11 cellular contexts compared by ENCODE assay signal in genomic region chr15:73524919-73525318, GRCh38.
"Had no signal": no experiment of that assay in that cellular context is flagged by ENCODE, and none has a peak within 500 bp of the region (broad histone marks: within the 10 kb centered on the region; RNA-seq: fewer than 3 reads in every experiment).

No MANE protein-coding gene starts in this region.

- H3K4me1 ChIP-seq: HAP-1 had no signal

- ATAC-seq: GM23338, HCT116 had no signal

- H3K27ac ChIP-seq: GM23248 had no signal

- H3K36me3 ChIP-seq: HAP-1 had no signal

- H3K4me3 ChIP-seq: GM23248, GM23338, HAP-1 had no signal

- DNase-seq: GM23248, GOT3, H7, H9, HCEC 1CT, HFFc6 had no signal

- H3K9me3 ChIP-seq: HAP-1 had no signal

- H2AFZ ChIP-seq: GM23248, GM23338 had no signal

- H3K9ac ChIP-seq: GM23248 had no signal

- H3K4me2 ChIP-seq: GM23338 had no signal

- FAIRE-seq: H1, H54 had no signal
